25 cellular contexts compared by ENCODE assay signal in genomic region chr9:137905740-137906139, GRCh38. TPM values are rescaled to one million over a fixed set of nuclear protein-coding genes. Genes with fewer than 3 reads are reported as not detected.
"Had no signal": no experiment of that assay in that cellular context is flagged by ENCODE, and none has a peak within 500 bp of the region (broad histone marks: within the 10 kb centered on the region; RNA-seq: fewer than 3 reads in every experiment).

No MANE protein-coding gene starts in this region.

- H3K27ac ChIP-seq: adrenal gland, body of pancreas had no signal

- DNase-seq: activated B cell treated with CpG ODN at 0.5 μM for 24 hours; activated CD4-positive, alpha-beta T cell treated with anti-CD3 and anti-CD28 coated beads for 1 hour; activated CD4-positive, alpha-beta T cell treated with anti-CD3 and anti-CD28 coated beads, Interleukin-2, amount 10 ng/mL, durations not matched to agents 24 days and 14 days; activated CD4-positive, alpha-beta T cell treated with anti-CD3 and anti-CD28 coated beads, Interleukin-2, amount 50 U/mL, for 48 hours; activated naive CD4-positive, alpha-beta T cell treated with anti-CD3 and anti-CD28 coated beads, Interleukin-2, amount 50 U/mL, for 16 hours; activated naive CD8-positive, alpha-beta T cell treated with anti-CD3 and anti-CD28 coated beads, Interleukin-2, amount 10 ng/mL, durations not matched to agents 7 days and 5 days; activated T-cell treated with anti-CD3 and anti-CD28 coated beads for 4 hours; activated T-cell treated with anti-CD3 and anti-CD28 coated beads, Interleukin-2, amount 50 U/mL, for 48 hours; body of pancreas; central memory CD4-positive, alpha-beta T cell; Kasumi-1; NCI-H1105 treated with DMSO at 0.1 percent for 48 hours; NCI-H1436 treated with DMSO at 0.1 percent for 48 hours; NCI-H187; NCI-H2081; NCI-H510A treated with DMSO at 0.1 percent for 48 hours; NCI-H69; PC-3; SHP77 treated with DMSO at 0.1 percent for 48 hours; T-cell; T-helper 2 cell; T1000 had no signal

- H3K4me1 ChIP-seq: adrenal gland, body of pancreas had no signal

- H3K4me3 Mint-ChIP-seq: activated B cell treated with CpG ODN at 0.5 μM for 24 hours; activated CD4-positive, alpha-beta T cell treated with anti-CD3 and anti-CD28 coated beads, Interleukin-2, amount 10 ng/mL, durations not matched to agents 24 days and 14 days; activated naive CD8-positive, alpha-beta T cell treated with anti-CD3 and anti-CD28 coated beads, Interleukin-2, amount 10 ng/mL, durations not matched to agents 7 days and 5 days; T-cell had no signal

- H3K4me1 Mint-ChIP-seq: activated B cell treated with CpG ODN at 0.5 μM for 24 hours; activated CD4-positive, alpha-beta T cell treated with anti-CD3 and anti-CD28 coated beads, Interleukin-2, amount 10 ng/mL, durations not matched to agents 24 days and 14 days; activated naive CD8-positive, alpha-beta T cell treated with anti-CD3 and anti-CD28 coated beads, Interleukin-2, amount 10 ng/mL, durations not matched to agents 7 days and 5 days; T-cell had no signal

- H3K36me3 ChIP-seq: adrenal gland had no signal

- H3K9me3 ChIP-seq: adrenal gland, body of pancreas had no signal

- ATAC-seq: body of pancreas, K562, PC-3, T-cell had no signal

- H3K36me3 Mint-ChIP-seq: activated naive CD8-positive, alpha-beta T cell treated with anti-CD3 and anti-CD28 coated beads, Interleukin-2, amount 10 ng/mL, durations not matched to agents 7 days and 5 days; T-cell had no signal

- H3K27me3 ChIP-seq: adrenal gland, body of pancreas had no signal

- H3K9me3 Mint-ChIP-seq: activated B cell treated with CpG ODN at 0.5 μM for 24 hours; activated CD4-positive, alpha-beta T cell treated with anti-CD3 and anti-CD28 coated beads, Interleukin-2, amount 10 ng/mL, durations not matched to agents 24 days and 14 days; activated naive CD8-positive, alpha-beta T cell treated with anti-CD3 and anti-CD28 coated beads, Interleukin-2, amount 10 ng/mL, durations not matched to agents 7 days and 5 days; T-cell had no signal

- H3K27ac Mint-ChIP-seq: activated B cell treated with CpG ODN at 0.5 μM for 24 hours; activated CD4-positive, alpha-beta T cell treated with anti-CD3 and anti-CD28 coated beads, Interleukin-2, amount 10 ng/mL, durations not matched to agents 24 days and 14 days; activated naive CD8-positive, alpha-beta T cell treated with anti-CD3 and anti-CD28 coated beads, Interleukin-2, amount 10 ng/mL, durations not matched to agents 7 days and 5 days; T-cell had no signal

- FAIRE-seq: bronchial epithelial cell, K562 had no signal

- H3K4me3 ChIP-seq: adrenal gland, body of pancreas, K562 had no signal

RNA-seq across cellular contexts. Expression of gene CACNA1B, which starts 28.2 kb away (rescaled TPM):
- total RNA-seq: activated CD4-positive, alpha-beta T cell treated with anti-CD3 and anti-CD28 coated beads, Interleukin-2, amount 10 ng/mL, durations not matched to agents 24 days and 14 days; activated naive CD8-positive, alpha-beta T cell treated with anti-CD3 and anti-CD28 coated beads, Interleukin-2, amount 10 ng/mL, durations not matched to agents 7 days and 5 days; bronchial epithelial cell; PC-3 had no signal
